In genomic region chr17:74325743-74326379, GRCh38 we compare ENCODE assay signal across 9 cellular contexts. TPM values are rescaled to one million over a fixed set of nuclear protein-coding genes. Genes with fewer than 3 reads are reported as not detected.
DNase-seq lines count a peak whose midpoint lies in the region; ATAC-seq and TF ChIP-seq lines count a peak whose summit lies in the region.
"Had no signal": no experiment of that assay in that cellular context is flagged by ENCODE, and none has a peak within 500 bp of the region (broad histone marks: within the 10 kb centered on the region; RNA-seq: fewer than 3 reads in every experiment).

TSS of gene KIF19 (plus strand) at chr17:74326226. CDS start at chr17:74326350, 124 bp downstream.

- no peak within 1 kb of the TSS for H3K9ac ChIP-seq in neural progenitor cell

- H3K4me3 Mint-ChIP-seq in Caco-2 (ENCODE audit: unreplicated experiment) (peak within 1 kb of the TSS; percentile 25), neural progenitor cell (peak within 1 kb of the TSS; percentile 83)
- peak within 1 kb of the TSS; percentile 20 for H3K4me3 Mint-ChIP-seq in activated CD8-positive, alpha-beta T cell treated with anti-CD3 and anti-CD28 coated beads for 36 hours

- peak; percentile 61 for ATAC-seq in HG03108 (IDR thresholded peaks at IDR 0.05; ENCODE audit: unreplicated experiment)
- peak; percentile 96 for ATAC-seq in activated CD8-positive, alpha-beta T cell treated with anti-CD3 and anti-CD28 coated beads for 36 hours
- peak; percentile 32 for ATAC-seq in esophagus mucosa
- no peak for ATAC-seq in GM18520 (IDR thresholded peaks at IDR 0.05; ENCODE audit: unreplicated experiment)

- H3F3A ChIP-seq in neural progenitor cell (ENCODE audit: low read depth) = peaks cover 10% of the 10 kb centered on the region

- no peak for TF ChIP-seq EP300 in stomach (IDR thresholded peaks at IDR 0.05)

- H3K79me2 ChIP-seq in neural progenitor cell (ENCODE audit: low read depth) = no peaks in the 10 kb centered on the region

- H3K27me3 Mint-ChIP-seq in Caco-2 (ENCODE audit: insufficient read depth, unreplicated experiment) = peaks cover 12% of the 10 kb centered on the region
- peaks cover 21% of the 10 kb centered on the region for H3K27me3 Mint-ChIP-seq in activated CD8-positive, alpha-beta T cell treated with anti-CD3 and anti-CD28 coated beads for 36 hours
- peaks cover 26% of the 10 kb centered on the region for H3K27me3 Mint-ChIP-seq in neural progenitor cell (ENCODE audit: insufficient read depth, low read depth)

- H3K36me3 Mint-ChIP-seq in Caco-2 (ENCODE audit: insufficient read depth, unreplicated experiment) = no peaks in the 10 kb centered on the region
- no peaks in the 10 kb centered on the region for H3K36me3 Mint-ChIP-seq in activated CD8-positive, alpha-beta T cell treated with anti-CD3 and anti-CD28 coated beads for 36 hours (ENCODE audit: low read depth)
- H3K36me3 Mint-ChIP-seq in neural progenitor cell = no peaks in the 10 kb centered on the region

- no peaks in the 10 kb centered on the region for H3K36me3 ChIP-seq in Caco-2 (ENCODE audit: control insufficient read depth, insufficient read depth, low read length)
- H3K36me3 ChIP-seq in neural progenitor cell = no peaks in the 10 kb centered on the region
- H3K36me3 ChIP-seq in stomach = no peaks in the 10 kb centered on the region

- no TSS peak for BruUV-seq in Caco-2 (replicated peaks; lab: Mats Ljungman, UMichigan)

- H3K9me3 Mint-ChIP-seq in Caco-2 (ENCODE audit: unreplicated experiment) (no peaks in the 10 kb centered on the region), neural progenitor cell (no peaks in the 10 kb centered on the region)
- no peaks in the 10 kb centered on the region for H3K9me3 Mint-ChIP-seq in activated CD8-positive, alpha-beta T cell treated with anti-CD3 and anti-CD28 coated beads for 36 hours

- H3K27ac Mint-ChIP-seq in Caco-2 (ENCODE audit: unreplicated experiment) (no peak within 1 kb of the TSS), neural progenitor cell (no peak within 1 kb of the TSS)
- no peak within 1 kb of the TSS for H3K27ac Mint-ChIP-seq in activated CD8-positive, alpha-beta T cell treated with anti-CD3 and anti-CD28 coated beads for 36 hours

- CTCF ChIA-PET in Caco-2 (lab: Charles Lee) = no interaction called here
- CTCF ChIA-PET in activated CD8-positive, alpha-beta T cell treated with anti-CD3 and anti-CD28 coated beads for 36 hours (lab: Charles Lee) = no interaction called here

- peaks cover 5% of the 10 kb centered on the region for H3K4me1 ChIP-seq in Caco-2
- peaks cover 10% of the 10 kb centered on the region for H3K4me1 ChIP-seq in neural progenitor cell
- peaks cover 14 to 24% (median 18%) of the 10 kb centered on the region in 4 donors for H3K4me1 ChIP-seq in stomach

- 5 to 18% (median 6%) methylated on average over 8 to 73 of the region's 73 CpGs for WGBS in stomach, 5 donors

- TF ChIP-seq CTCF in Caco-2 (IDR thresholded peaks at IDR 0.05; ENCODE audit: insufficient read depth in 1 of 2, low read depth in 1 of 2, low read length in 1 of 2, severe bottlenecking in 1 of 2, unreplicated experiment in 1 of 2) = no peak
- no peak for TF ChIP-seq CTCF in activated CD8-positive, alpha-beta T cell treated with anti-CD3 and anti-CD28 coated beads for 36 hours (IDR thresholded peaks at IDR 0.05)
- TF ChIP-seq CTCF in neural progenitor cell (IDR thresholded peaks at IDR 0.05) = no peak
- TF ChIP-seq CTCF in stomach (IDR thresholded peaks at IDR 0.05) = no peak

- peak in 1 of 2 experiments; percentile 60 for DNase-seq in Caco-2
- peak; percentile 68 for DNase-seq in activated CD8-positive, alpha-beta T cell treated with anti-CD3 and anti-CD28 coated beads for 36 hours
- DNase-seq in neural progenitor cell (ENCODE audit: low spot score) = peak; percentile 85
- peak; percentile 55 for DNase-seq in stomach
- DNase-seq in NCI-H1417 treated with DMSO at 0.1 percent for 48 hours (lab: John Stamatoyannopoulos, UW) = no peak

- no peaks in the 10 kb centered on the region for H3K9me3 ChIP-seq in Caco-2
- H3K9me3 ChIP-seq in neural progenitor cell (ENCODE audit: low read depth) = no peaks in the 10 kb centered on the region
- H3K9me3 ChIP-seq in stomach = no peaks in the 10 kb centered on the region

- intact Hi-C loops in Caco-2 (cut with micrococcal nuclease; ENCODE audit: unreplicated experiment) = no loop called here
- intact Hi-C loops in activated CD8-positive, alpha-beta T cell treated with anti-CD3 and anti-CD28 coated beads for 36 hours (cut with micrococcal nuclease) = no loop called here
- intact Hi-C loops in stomach (cut with DNase I; ENCODE audit: low total_unique reads) = no loop called here

- TF ChIP-seq POLR2A in stomach (IDR thresholded peaks at IDR 0.05) = no peak

- peak within 1 kb of the TSS; percentile 23 for H3K4me3 ChIP-seq in Caco-2 (ENCODE audit: low read depth, low read length)
- peak within 1 kb of the TSS; percentile 60 for H3K4me3 ChIP-seq in neural progenitor cell
- H3K4me3 ChIP-seq in stomach = peak within 1 kb of the TSS; percentile 40 to 51 (median 42)

- no peaks in the 10 kb centered on the region for H4K20me1 ChIP-seq in neural progenitor cell (ENCODE audit: low read depth)

- no peaks in the 10 kb centered on the region for H3K4me1 Mint-ChIP-seq in Caco-2 (ENCODE audit: low read depth, unreplicated experiment)
- H3K4me1 Mint-ChIP-seq in activated CD8-positive, alpha-beta T cell treated with anti-CD3 and anti-CD28 coated beads for 36 hours (ENCODE audit: low read depth) = peaks cover 9% of the 10 kb centered on the region
- peaks cover 24% of the 10 kb centered on the region for H3K4me1 Mint-ChIP-seq in neural progenitor cell

- H3K27ac ChIP-seq in neural progenitor cell = no peak within 1 kb of the TSS
- H3K27ac ChIP-seq in stomach = peak within 1 kb of the TSS in 2 of 5 donors; percentile 18 to 22

- peak within 1 kb of the TSS; percentile 99 for H3K4me2 ChIP-seq in neural progenitor cell

- peak within 1 kb of the TSS; percentile 66 for H2AFZ ChIP-seq in neural progenitor cell (replicated peaks)

- POLR2A ChIA-PET in Caco-2 (lab: Charles Lee) = no interaction called here
- POLR2A ChIA-PET in activated CD8-positive, alpha-beta T cell treated with anti-CD3 and anti-CD28 coated beads for 36 hours (lab: Charles Lee) = no interaction called here

- H3K27me3 ChIP-seq in Caco-2 (replicated peaks; ENCODE audit: control insufficient read depth, insufficient read depth, low read length) (no peaks in the 10 kb centered on the region), neural progenitor cell (peaks cover 45% of the 10 kb centered on the region), stomach (peaks cover 0 to 52% (median 29%) of the 10 kb centered on the region in 3 donors)

RNA-seq across cellular contexts. Expression of gene KIF19, which starts in this region (rescaled TPM):
- total RNA-seq in Caco-2 (2022) = not detected in 2 replicates
- under 1 TPM; 0.11 to 0.18 TPM for total RNA-seq in activated CD8-positive, alpha-beta T cell treated with anti-CD3 and anti-CD28 coated beads for 36 hours
- 0.16 TPM for total RNA-seq in esophagus mucosa
- total RNA-seq in neural progenitor cell (ENCODE audit: low replicate concordance) = 0.15 and 0.62 TPM in 2 replicates
- 10 to 100 TPM in 1 of 5 donors, under 1 TPM in 1, not detected in 3; 0.58 to 44.3 TPM for total RNA-seq in stomach
- under 1 TPM; 0.20 to 0.62 (median 0.46) TPM for polyA plus RNA-seq in stomach
- polyA plus RNA-seq: fibroblast of lung had no signal

Comparison
In these comparisons a context has a peak if more than half of its experiments do, and no peak if none do; other contexts are left out.
1. Peak in DNase-seq and ATAC-seq in activated CD8-positive, alpha-beta T cell treated with anti-CD3 and anti-CD28 coated beads for 36 hours; RNA of the gene not detected or under 1 TPM.
2. Peak in ATAC-seq in esophagus mucosa; RNA of the gene not detected or under 1 TPM.
3. Peak in DNase-seq, H3K4me3 ChIP-seq and H3K4me2 ChIP-seq in neural progenitor cell; RNA of the gene not detected or under 1 TPM.
4. H3K4me3 Mint-ChIP-seq: peak in every context shown above with its lines; median percentile 83 in neural progenitor cell; 25 in Caco-2; 20 in activated CD8-positive, alpha-beta T cell treated with anti-CD3 and anti-CD28 coated beads for 36 hours.